In genomic region chr19:1874554-1875185, GRCh38 we compare ENCODE assay signal across 1 cellular context.
TF ChIP-seq lines count a peak whose summit lies in the region.

No MANE protein-coding gene starts in this region.

TF ChIP-seq in K562, 482 proteins besides CTCF, POLR2A, EP300 and RAD21 (continues in another document):
- no peak for TF ChIP-seq ZNF707 (CRISPR knock-in tag; conservative IDR thresholded peaks at IDR 0.05)
- 0 out of 2 replicates have a peak, but pooled peaks have one; percentile 49 for TF ChIP-seq AFF4 (CRISPR knock-in tag; IDR thresholded peaks at IDR 0.05)
- 0 out of 4 replicates have a peak, but pooled peaks of 1 of the 2 experiments have one; percentile 60 for TF ChIP-seq SIN3A (IDR thresholded peaks at IDR 0.05; ENCODE audit: borderline replicate concordance in 2 of 2, control insufficient read depth in 1 of 2, low read depth in 2 of 2, low read length in 2 of 2)
- TF ChIP-seq HDAC6 (IDR thresholded peaks at IDR 0.05; ENCODE audit: low read depth, low read length) = no peak
- TF ChIP-seq ZNF280A (IDR thresholded peaks at IDR 0.05; ENCODE audit: low read depth, partially characterized antibody) = no peak
- no peak for TF ChIP-seq ZNF740 (CRISPR knock-in tag; IDR thresholded peaks at IDR 0.05)
- TF ChIP-seq ZNF740 (tag; IDR thresholded peaks at IDR 0.05) = no peak
- TF ChIP-seq JUND (IDR thresholded peaks at IDR 0.05; ENCODE audit: borderline replicate concordance, low read depth, low read length) = no peak
- TF ChIP-seq JUND (tag; IDR thresholded peaks at IDR 0.05; ENCODE audit: borderline replicate concordance, low read depth, low read length) = 0 out of 3 replicates have a peak, but pooled peaks have one; percentile 32
- peak; percentile 93 for TF ChIP-seq ZNF384 (IDR thresholded peaks at IDR 0.05; ENCODE audit: low read depth, low read length)
- TF ChIP-seq MCM7 (IDR thresholded peaks at IDR 0.05) = no peak
- TF ChIP-seq PRMT5 (CRISPR knock-in tag; IDR thresholded peaks at IDR 0.05) = no peak
- no peak for TF ChIP-seq TFE3 (CRISPR knock-in tag; IDR thresholded peaks at IDR 0.05)
- no peak for TF ChIP-seq ZNF444 (CRISPR knock-in tag; IDR thresholded peaks at IDR 0.05)
- peak; percentile 15 for TF ChIP-seq MEIS2 (IDR thresholded peaks at IDR 0.05; ENCODE audit: partially characterized antibody)
- TF ChIP-seq EHMT2 (IDR thresholded peaks at IDR 0.05) = no peak
- peak; percentile 74 for TF ChIP-seq ZBTB40 (IDR thresholded peaks at IDR 0.05)
- no peak for TF ChIP-seq ZBTB40 (CRISPR knock-in tag; IDR thresholded peaks at IDR 0.05)
- TF ChIP-seq ZNF57 (CRISPR knock-in tag; IDR thresholded peaks at IDR 0.05) = no peak
- no peak for TF ChIP-seq YBX1 (IDR thresholded peaks at IDR 0.05)
- TF ChIP-seq MTF1 (CRISPR knock-in tag; IDR thresholded peaks at IDR 0.05; ENCODE audit: borderline replicate concordance) = no peak
- 0 out of 2 replicates have a peak, but pooled peaks have one; percentile 18 for TF ChIP-seq HLTF (IDR thresholded peaks at IDR 0.05)
- TF ChIP-seq CBFB (CRISPR knock-in tag; IDR thresholded peaks at IDR 0.05) = no peak
- TF ChIP-seq GABPA (tag; conservative IDR thresholded peaks at IDR 0.05; ENCODE audit: low read depth) = peak; percentile 89
- TF ChIP-seq MEF2A (IDR thresholded peaks at IDR 0.05; ENCODE audit: control insufficient read depth, low read depth, low read length) = no peak
- TF ChIP-seq NR2F6 (CRISPR knock-in tag; IDR thresholded peaks at IDR 0.05) = no peak
- TF ChIP-seq ZNF639 (CRISPR knock-in tag; conservative IDR thresholded peaks at IDR 0.05 in 1 of 2, IDR thresholded peaks at IDR 0.05 in 1 of 2) = 0 out of 4 replicates have a peak, but pooled peaks of 1 of the 2 experiments have one; percentile 41
- no peak for TF ChIP-seq RBM25 (IDR thresholded peaks at IDR 0.05; ENCODE audit: low read depth, low read length, severe bottlenecking)
